Comparison of ENCODE assay signal across 13 cellular contexts in the genomic region with DNA sequence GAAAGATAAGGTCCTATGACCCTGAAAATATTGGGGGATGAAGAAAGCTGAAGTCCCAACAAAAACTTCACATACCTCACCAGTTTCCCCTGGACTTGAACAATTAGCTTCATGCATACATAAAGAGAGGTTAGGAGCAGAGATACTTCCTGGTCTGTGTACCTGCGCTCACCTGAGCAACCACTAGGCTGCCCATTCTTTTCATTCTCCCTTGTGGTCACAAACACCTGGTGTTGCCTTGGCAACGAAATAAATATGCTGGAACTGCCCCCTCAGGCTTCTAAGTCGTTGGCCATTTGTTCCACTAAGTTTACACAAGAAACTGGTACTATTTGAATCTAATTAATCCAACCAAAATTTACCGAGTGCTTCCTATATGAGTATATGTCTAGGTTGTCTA. TPM values are rescaled to one million over a fixed set of nuclear protein-coding genes. Genes with fewer than 3 reads are reported as not detected.
DNase-seq lines count a peak whose midpoint lies in the region; ATAC-seq, FAIRE-seq and TF ChIP-seq lines count a peak whose summit lies in the region.
"Had no signal": no experiment of that assay in that cellular context is flagged by ENCODE, and none has a peak within 500 bp of the region (broad histone marks: within the 10 kb centered on the region; RNA-seq: fewer than 3 reads in every experiment).

No MANE protein-coding gene starts in this region.

- FAIRE-seq in kidney (lab: Jason Lieb, UNC), result no peak
- FAIRE-seq: HTR-8/SVneo had no signal

- peak; percentile 60 for ATAC-seq in HG03280 (IDR thresholded peaks at IDR 0.05; ENCODE audit: unreplicated experiment)
- peak; percentile 51; the same call in 1 of the 2 replicates for ATAC-seq in PC-3
- ATAC-seq: left cardiac atrium, Right ventricle myocardium inferior had no signal

- H3F3A ChIP-seq in PC-3 (ENCODE audit: low read length, unreplicated experiment), result no peaks in the 10 kb centered on the region

- CTCF ChIA-PET in PC-3 (lab: Charles Lee), result no interaction called here

- H3K79me2 ChIP-seq in PC-3 (ENCODE audit: low read length), result no peaks in the 10 kb centered on the region

- intact Hi-C loops in PC-3 (cut with micrococcal nuclease) (no loop called here), kidney (cut with DNase I) (no loop called here)

- H3K9ac ChIP-seq in PC-3 (ENCODE audit: low read length) (no peak overlapping the region), kidney (ENCODE audit: low read length in 2 of 2) (no peak overlapping the region)

- H3K9me2 ChIP-seq in PC-3 (replicated peaks; ENCODE audit: low read length), result no peaks in the 10 kb centered on the region

- POLR2A ChIA-PET in PC-3 (lab: Charles Lee; ENCODE audit: unreplicated experiment), result no interaction called here

- H3K4me1 ChIP-seq in PC-3 (ENCODE audit: insufficient read depth, low read length), result 0 out of 2 replicates have a peak, but pooled peaks cover 2% of the 10 kb centered on the region
- H3K4me1 ChIP-seq in kidney (ENCODE audit: control insufficient read depth in 1 of 2, insufficient read depth in 1 of 2, low read depth in 1 of 2, low read length in 2 of 2), result no peaks in the 10 kb centered on the region

- H3K4me3 ChIP-seq in PC-3 (ENCODE audit: low read length) (no peak overlapping the region), kidney (ENCODE audit: low read length in 2 of 2) (no peak overlapping the region)

- H3K27ac ChIP-seq in PC-3 (ENCODE audit: low read length) (no peak overlapping the region), kidney (ENCODE audit: low read depth in 2 of 2, low read length in 2 of 2) (no peak overlapping the region)
- H3K27ac ChIP-seq: VCaP had no signal

- peaks cover 18% of the 10 kb centered on the region for H3K27me3 ChIP-seq in PC-3 (ENCODE audit: low read length)

- DNase-seq in DMS53 treated with DMSO at 0.1 percent for 48 hours (lab: John Stamatoyannopoulos, UW; ENCODE audit: unreplicated experiment), result peak; percentile 74
- DNase-seq in PC-3, result peak; percentile 57
- no peak for DNase-seq in kidney
- no peak for DNase-seq in GM19240 (ENCODE audit: insufficient read length, low spot score)
- no peak for DNase-seq in NCI-H446 (lab: John Stamatoyannopoulos, UW)
- DNase-seq in GM20000 (ENCODE audit: low spot score), result no peak
- DNase-seq: foreskin melanocyte, left cardiac atrium had no signal

- H4K20me1 ChIP-seq in PC-3 (ENCODE audit: low read length), result no peaks in the 10 kb centered on the region

- H3K36me3 ChIP-seq in PC-3 (ENCODE audit: low read depth, low read length) (no peaks in the 10 kb centered on the region), kidney (ENCODE audit: control insufficient read depth in 1 of 2, insufficient read depth in 2 of 2, low read length in 2 of 2) (no peaks in the 10 kb centered on the region)

- H3K9me3 ChIP-seq in PC-3 (ENCODE audit: low read length) (no peaks in the 10 kb centered on the region), kidney (ENCODE audit: control insufficient read depth in 1 of 2, low read length in 2 of 2) (no peaks in the 10 kb centered on the region)

- H2AFZ ChIP-seq in PC-3 (ENCODE audit: low read length), result no peak overlapping the region

- BruUV-seq in PC-3 (replicated peaks; lab: Mats Ljungman, UMichigan), result no TSS peak

- no peak overlapping the region for H3K4me2 ChIP-seq in PC-3 (ENCODE audit: low read length)

- TF ChIP-seq CTCF in PC-3 (conservative IDR thresholded peaks at IDR 0.05; ENCODE audit: low read depth, low read length) (peak; percentile 45), kidney (IDR thresholded peaks at IDR 0.05; ENCODE audit: borderline replicate concordance, extremely low read depth, insufficient read depth) (peak; percentile 6), GM20000 (IDR thresholded peaks at IDR 0.05; ENCODE audit: extremely low read depth, missing control alignments) (no peak)

RNA-seq across cellular contexts. Expression of a gene that starts 18.1 kb away (rescaled TPM):
- total RNA-seq in PC-3 (2014; rRNA removed) (not detected in 2 replicates), kidney (not detected)
- polyA plus RNA-seq in kidney (ENCODE audit: insufficient read depth, low read depth, low replicate concordance), result not detected
- total RNA-seq: left cardiac atrium, Right ventricle myocardium inferior had no signal
- polyA plus RNA-seq: neural cell had no signal

Comparison
In these comparisons a context has a peak if more than half of its experiments do, and no peak if none do; other contexts are left out.
1. DNase-seq: peak in DMS53 treated with DMSO at 0.1 percent for 48 hours (single experiment) and PC-3 (single experiment); none in kidney (single experiment), GM19240 (single experiment), NCI-H446 (0 of 2) and GM20000 (single experiment).